ENCODE assay signal across 14 cellular contexts in the genomic region with DNA sequence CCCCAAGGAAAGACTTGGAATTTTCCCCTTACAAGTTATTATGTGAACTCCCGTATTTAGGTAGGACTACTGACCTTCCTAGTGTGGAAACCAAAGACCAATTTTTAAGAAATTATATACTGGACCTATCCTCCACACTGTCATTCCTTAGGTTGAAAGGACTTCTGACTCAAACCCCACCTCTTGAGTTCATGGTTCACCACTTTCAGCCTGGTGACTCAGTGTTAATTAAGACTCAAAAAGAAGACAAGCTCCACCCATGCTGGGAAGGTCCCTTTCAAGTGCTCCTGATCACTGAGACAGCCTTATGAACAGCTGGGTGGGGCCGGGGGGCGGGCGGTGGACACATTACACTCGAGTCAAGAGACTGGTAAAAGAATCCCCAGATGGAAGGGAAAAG.
DNase-seq lines count a peak whose midpoint lies in the region; ATAC-seq lines count a peak whose summit lies in the region.
"Had no signal": no experiment of that assay in that cellular context is flagged by ENCODE, and none has a peak within 500 bp of the region (broad histone marks: within the 10 kb centered on the region; RNA-seq: fewer than 3 reads in every experiment).

No MANE protein-coding gene starts in this region.

- ATAC-seq in GM18873 (IDR thresholded peaks at IDR 0.05; ENCODE audit: low FRiP score, unreplicated experiment), result peak; percentile 76
- ATAC-seq in GM21786 (IDR thresholded peaks at IDR 0.05; ENCODE audit: unreplicated experiment), result peak; percentile 80
- peak; percentile 87 for ATAC-seq in HG03196 (IDR thresholded peaks at IDR 0.05; ENCODE audit: unreplicated experiment)

- DNase-seq in kidney tubule cell (ENCODE audit: low spot score) (peak; percentile 42), NCI-H146 treated with DMSO at 0.1 percent for 48 hours (lab: John Stamatoyannopoulos, UW; ENCODE audit: unreplicated experiment) (no peak), NCI-H2171 treated with DMSO at 0.1 percent for 48 hours (lab: John Stamatoyannopoulos, UW) (no peak)
- no peak for DNase-seq in activated T-cell treated with anti-CD3 and anti-CD28 coated beads, Interleukin-2, amount 50 U/mL, for 1 hour
- DNase-seq: activated CD4-positive, alpha-beta T cell treated with anti-CD3 and anti-CD28 coated beads, Interleukin-2, amount 10 ng/mL, durations not matched to agents 24 days and 14 days; activated effector memory CD4-positive, alpha-beta T cell treated with Interleukin-2 at 50 U/mL for 16 hours; glutamatergic neuron; NCI-H2171; OCI-M1; sigmoid colon; substantia nigra had no signal
